17 cellular contexts compared by ENCODE assay signal in genomic region chr7:24945899-24946298, GRCh38. TPM values are rescaled to one million over a fixed set of nuclear protein-coding genes. Genes with fewer than 3 reads are reported as not detected.
DNase-seq lines count a peak whose midpoint lies in the region; ATAC-seq and TF ChIP-seq lines count a peak whose summit lies in the region.
"Had no signal": no experiment of that assay in that cellular context is flagged by ENCODE, and none has a peak within 500 bp of the region (broad histone marks: within the 10 kb centered on the region; RNA-seq: fewer than 3 reads in every experiment).

No MANE protein-coding gene starts in this region.

- H3K79me2 ChIP-seq in mesendoderm (ENCODE audit: control insufficient read depth, insufficient read depth, low read length): no peaks in the 10 kb centered on the region

- peak overlapping the region; percentile 33; the same call in 1 of the 2 replicates for H3K27ac Mint-ChIP-seq in HFFc6
- H3K27ac Mint-ChIP-seq: IgD-negative memory B cell had no signal

- peaks cover 93% of the 10 kb centered on the region for H3K4me1 Mint-ChIP-seq in HFFc6 (ENCODE audit: low read depth)

- H3K4ac ChIP-seq in mesendoderm (ENCODE audit: low read depth, low read length): no peak overlapping the region

- no peak for TF ChIP-seq EP300 in ovary (IDR thresholded peaks at IDR 0.05)

- intact Hi-C loops in ovary (cut with DNase I): no loop called here

- no peak overlapping the region for H2BK15ac ChIP-seq in mesendoderm (replicated peaks; ENCODE audit: low read depth)

- H3K56ac ChIP-seq in mesendoderm (ENCODE audit: low read length): no peak overlapping the region

- H4K5ac ChIP-seq in mesendoderm (ENCODE audit: low read length): no peak overlapping the region

- no peaks in the 10 kb centered on the region for H3K9me3 Mint-ChIP-seq in HFFc6
- H3K9me3 Mint-ChIP-seq: CD4-positive, alpha-beta memory T cell; IgD-negative memory B cell had no signal

- H3K36me3 ChIP-seq in mesendoderm (ENCODE audit: control insufficient read depth, insufficient read depth, low read length) (no peaks in the 10 kb centered on the region), ovary (no peaks in the 10 kb centered on the region)
- H3K36me3 ChIP-seq: BE2C had no signal

- H2AK5ac ChIP-seq in mesendoderm (ENCODE audit: low read length): no peak overlapping the region

- H3K4me3 Mint-ChIP-seq in HFFc6: no peak overlapping the region
- H3K4me3 Mint-ChIP-seq: CD4-positive, alpha-beta memory T cell; IgD-negative memory B cell had no signal

- ATAC-seq in GM21825 (IDR thresholded peaks at IDR 0.05; ENCODE audit: unreplicated experiment): peak; percentile 51
- ATAC-seq: PC-3 had no signal

- no peaks in the 10 kb centered on the region for H3K9me3 ChIP-seq in ovary
- H3K9me3 ChIP-seq: BE2C had no signal

- H3K23ac ChIP-seq in mesendoderm (ENCODE audit: low read length): no peak overlapping the region

- H3K9ac ChIP-seq in mesendoderm (ENCODE audit: low read length): no peak overlapping the region

- WGBS in mesendoderm (ENCODE audit: extremely low coverage, insufficient coverage, low lambda C conversion rate): no CpG with 5 or more reads among the region's 1 CpG
- WGBS in ovary, 3 donors: 0% methylated on average over 1 of the region's 1 CpG

- H3K4me1 ChIP-seq in mesendoderm (ENCODE audit: control insufficient read depth, low read depth, low read length) (no peaks in the 10 kb centered on the region), ovary (ENCODE audit: insufficient read depth) (peaks cover 2% of the 10 kb centered on the region)

- no peak overlapping the region for H2BK5ac ChIP-seq in mesendoderm (ENCODE audit: low read length)

- TF ChIP-seq POLR2A in ovary (IDR thresholded peaks at IDR 0.05): no peak

- peaks cover 2% of the 10 kb centered on the region for H3K79me1 ChIP-seq in mesendoderm (ENCODE audit: low read length)

- no peak overlapping the region for H3K27ac ChIP-seq in mesendoderm (ENCODE audit: low read depth, low read length)
- H3K27ac ChIP-seq in ovary: no peak overlapping the region

- DNase-seq in HFFc6: no peak
- peak; percentile 30 for DNase-seq in SW480 (ENCODE audit: low spot score)
- DNase-seq in mesendoderm: peak; percentile 16
- no peak for DNase-seq in NCI-H1092 (lab: John Stamatoyannopoulos, UW)
- no peak for DNase-seq in ovary
- no peak for DNase-seq in germinal center (ENCODE audit: low spot score)
- DNase-seq: BE2C; CD4-positive, alpha-beta memory T cell; DND-41; H7; NCI-H2029; NCI-H2171 treated with DMSO at 0.1 percent for 48 hours; NCI-H446 treated with DMSO at 0.1 percent for 48 hours; NCI-H748 treated with DMSO at 0.1 percent for 48 hours; PC-3 had no signal

- no peak overlapping the region for H2BK120ac ChIP-seq in mesendoderm (ENCODE audit: low read depth, low read length)

- H3K36me3 Mint-ChIP-seq in HFFc6 (ENCODE audit: low read depth): peaks cover 17% of the 10 kb centered on the region

- H3K4me3 ChIP-seq in mesendoderm (ENCODE audit: low read length) (no peak overlapping the region), ovary (no peak overlapping the region)

- no peak overlapping the region for H3K4me2 ChIP-seq in mesendoderm (ENCODE audit: low read length)

- H3K18ac ChIP-seq in mesendoderm (ENCODE audit: low read length): no peak overlapping the region

- H4K8ac ChIP-seq in mesendoderm (ENCODE audit: low read depth, low read length): no peak overlapping the region

- no peaks in the 10 kb centered on the region for H3K27me3 ChIP-seq in mesendoderm (ENCODE audit: insufficient read depth, low read length, poor library complexity)
- H3K27me3 ChIP-seq in ovary: no peaks in the 10 kb centered on the region
- H3K27me3 ChIP-seq: BE2C had no signal

- TF ChIP-seq CTCF in HFFc6 (IDR thresholded peaks at IDR 0.05) (no peak), ovary (IDR thresholded peaks at IDR 0.05) (no peak)

- no peaks in the 10 kb centered on the region for H3K27me3 Mint-ChIP-seq in HFFc6 (ENCODE audit: insufficient read depth)
- H3K27me3 Mint-ChIP-seq: CD4-positive, alpha-beta memory T cell; IgD-negative memory B cell had no signal

RNA-seq across cellular contexts. Expression of gene OSBPL3, which starts 34.1 kb away (rescaled TPM):
- total RNA-seq in HFFc6 (2021; fragmentation: NEBNext Ultra II Directional; extraction: Animal tissue kit (Norgen Biotek cat#: 25700)): 10 to 100 TPM; 49.7 to 68.8 (median 63.2) TPM
- polyA plus RNA-seq in mesendoderm (2013, experiment 1 of 2): 4.9 TPM
- 5.7 TPM for polyA plus RNA-seq in mesendoderm (2013, experiment 2 of 2)
- 10 to 100 TPM in 6 of 7 donors, 1 to 10 TPM in 1; 8.4 to 29.1 (median 13.7) TPM for total RNA-seq in ovary
- 10 to 100 TPM in 1 of 2 donors, 1 to 10 TPM in 1; 6.0 to 11.3 TPM for polyA plus RNA-seq in ovary

Comparison
In these comparisons a context has a peak if more than half of its experiments do, and no peak if none do; other contexts are left out.
1. DNase-seq: peak in SW480 (single experiment) and mesendoderm (single experiment); none in HFFc6 (single experiment), NCI-H1092 (single experiment), ovary (0 of 5) and germinal center (single experiment).